26 cellular contexts compared by ENCODE assay signal in the genomic region with DNA sequence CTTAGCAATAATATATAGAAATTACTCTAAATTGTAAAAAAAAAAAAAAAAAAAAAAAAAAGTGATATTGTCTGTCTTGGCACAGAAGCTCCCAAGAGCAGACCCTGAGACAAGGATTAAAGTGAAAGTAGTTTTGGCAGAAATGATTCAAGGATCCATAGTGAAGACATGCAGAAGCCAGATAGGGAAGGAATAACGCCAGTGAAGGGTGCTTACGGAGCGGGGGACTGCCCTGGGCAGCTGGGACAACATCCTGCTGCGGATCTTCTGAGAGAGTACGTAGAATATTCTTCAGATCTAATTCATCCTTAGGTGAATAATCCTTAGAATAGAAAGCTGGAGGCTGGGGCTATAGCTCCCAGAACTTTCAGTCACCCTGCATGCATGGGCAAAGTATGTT. TPM values are rescaled to one million over a fixed set of nuclear protein-coding genes. Genes with fewer than 3 reads are reported as not detected.
DNase-seq lines count a peak whose midpoint lies in the region; ATAC-seq, FAIRE-seq and TF ChIP-seq lines count a peak whose summit lies in the region.
"Had no signal": no experiment of that assay in that cellular context is flagged by ENCODE, and none has a peak within 500 bp of the region (broad histone marks: within the 10 kb centered on the region; RNA-seq: fewer than 3 reads in every experiment).

No MANE protein-coding gene starts in this region.

- TF ChIP-seq RAD21 in A549 (conservative IDR thresholded peaks at IDR 0.05 in 1 of 2, IDR thresholded peaks at IDR 0.05 in 1 of 2), result no peak

- no peaks in the 10 kb centered on the region for H3K36me3 ChIP-seq in Panc1 (ENCODE audit: control insufficient read depth, insufficient read depth, low read length)
- no peaks in the 10 kb centered on the region for H3K36me3 ChIP-seq in heart left ventricle
- H3K36me3 ChIP-seq in osteoblast (ENCODE audit: insufficient read depth, low read length), result no peaks in the 10 kb centered on the region
- H3K36me3 ChIP-seq: BLaER1 treated with 17β-estradiol and CSF1 and Interleukin-3, amounts not matched to agents 10 nM and 100 nM; cardiac muscle cell; neutrophil; tibial artery had no signal

- H3K27ac ChIP-seq in A549, result no peak overlapping the region
- H3K27ac ChIP-seq in Panc1 (ENCODE audit: low read length), result peak overlapping the region; percentile 65
- peak overlapping the region in 3 of 12 donors; percentile 16 to 53 (median 27) for H3K27ac ChIP-seq in heart left ventricle
- H3K27ac ChIP-seq in osteoblast (ENCODE audit: low read depth, low read length), result no peak overlapping the region
- H3K27ac ChIP-seq: BLaER1 treated with 17β-estradiol and CSF1 and Interleukin-3, amounts not matched to agents 10 nM and 100 nM; cardiac muscle cell; neutrophil; tibial artery had no signal

- POLR2A ChIA-PET in A549 (lab: Yijun Ruan, JAX) (no interaction called here), Panc1 (lab: Charles Lee) (interaction anchor here (0.5 kb wide), 1 partner anchor 224 kb away, joined by 15 read pairs; no protein-coding TSS in a partner anchor)

- H3K9me3 ChIP-seq in A549 (no peaks in the 10 kb centered on the region), Panc1 (ENCODE audit: control insufficient read depth, insufficient read depth, low read depth, low read length) (no peaks in the 10 kb centered on the region), heart left ventricle (no peaks in the 10 kb centered on the region), osteoblast (ENCODE audit: low read depth, low read length) (no peaks in the 10 kb centered on the region)
- H3K9me3 ChIP-seq: BLaER1 treated with 17β-estradiol and CSF1 and Interleukin-3, amounts not matched to agents 10 nM and 100 nM; neutrophil; tibial artery had no signal

- TF ChIP-seq CTCF in A549 (IDR thresholded peaks at IDR 0.05) (no peak), Panc1 (IDR thresholded peaks at IDR 0.05) (no peak), heart left ventricle (IDR thresholded peaks at IDR 0.05) (no peak), osteoblast (IDR thresholded peaks at IDR 0.05; ENCODE audit: extremely low read depth, low read depth, low read length) (no peak)

- H3K27me3 ChIP-seq in Panc1 (ENCODE audit: control insufficient read depth, insufficient read depth, low read length), result no peaks in the 10 kb centered on the region
- no peaks in the 10 kb centered on the region for H3K27me3 ChIP-seq in heart left ventricle
- no peaks in the 10 kb centered on the region for H3K27me3 ChIP-seq in osteoblast (ENCODE audit: insufficient read depth, low read length)
- H3K27me3 ChIP-seq: BLaER1 treated with 17β-estradiol and CSF1 and Interleukin-3, amounts not matched to agents 10 nM and 100 nM; cardiac muscle cell; neutrophil; tibial artery had no signal

- no peak overlapping the region for H3K4me3 ChIP-seq in A549
- H3K4me3 ChIP-seq in Panc1 (ENCODE audit: low read depth in 2 of 2, low read length in 2 of 2), result peak overlapping the region in 1 of 2 experiments; percentile 38; a peak in 2 of 4 replicates
- H3K4me3 ChIP-seq in heart left ventricle, result peak overlapping the region in 7 of 12 donors; percentile 13 to 45 (median 29)
- peak overlapping the region; percentile 27 for H3K4me3 ChIP-seq in osteoblast (ENCODE audit: insufficient read depth, low read length)
- H3K4me3 ChIP-seq: BLaER1 treated with 17β-estradiol and CSF1 and Interleukin-3, amounts not matched to agents 10 nM and 100 nM; cardiac muscle cell; tibial artery had no signal

- H3K79me2 ChIP-seq in osteoblast (ENCODE audit: insufficient read depth, low read length), result no peaks in the 10 kb centered on the region

- CTCF ChIA-PET in A549 (lab: Yijun Ruan, JAX) (interaction anchor here (0.6 kb wide), 1 partner anchor 97 kb away, joined by 3 read pairs; no protein-coding TSS in a partner anchor), Panc1 (lab: Charles Lee) (no interaction called here)

- TF ChIP-seq EP300 in A549 (IDR thresholded peaks at IDR 0.05), result no peak

- H2AFZ ChIP-seq in osteoblast (ENCODE audit: low read length), result peak overlapping the region; percentile 5

- DNase-seq in A549 (ENCODE audit: low read depth in 1 of 2, low spot score in 1 of 2), result no peak
- no peak for DNase-seq in Panc1 (ENCODE audit: low read depth, low spot score)
- DNase-seq in heart left ventricle, result no peak
- DNase-seq in osteoblast (ENCODE audit: insufficient read length, low spot score, missing footprints), result no peak
- DNase-seq in HuH-7.5 (ENCODE audit: low spot score), result no peak
- DNase-seq in DMS 273 (lab: John Stamatoyannopoulos, UW; ENCODE audit: unreplicated experiment), result no peak
- no peak for DNase-seq in NCI-H2227 (lab: John Stamatoyannopoulos, UW; ENCODE audit: unreplicated experiment)
- DNase-seq: activated CD8-positive, alpha-beta T cell treated with anti-CD3 and anti-CD28 coated beads for 36 hours; anterior cingulate cortex; COR-L47; DMS79 treated with DMSO at 0.1 percent for 48 hours; GF-D8; kidney; NCI-H1105; NCI-H187 treated with DMSO at 0.1 percent for 48 hours; NCI-H2227 treated with DMSO at 0.1 percent for 48 hours; NCI-H748 treated with DMSO at 0.1 percent for 48 hours; stimulated activated naive CD8-positive, alpha-beta T cell treated with anti-CD3 and anti-CD28 coated beads, Interleukin-15, amount 100 ng/mL, for 72 hours; T-helper 17 cell; tibial artery had no signal

- BruUV-seq in Panc1 (replicated peaks; lab: Mats Ljungman, UMichigan), result no TSS peak

- H3K4me1 ChIP-seq in A549 (peaks cover 7% of the 10 kb centered on the region; the same call in 1 of the 3 replicates), Panc1 (ENCODE audit: control insufficient read depth, insufficient read depth, low read length) (peaks cover 23% of the 10 kb centered on the region), heart left ventricle (peaks cover 0 to 31% (median 15%) of the 10 kb centered on the region in 12 donors), osteoblast (ENCODE audit: insufficient read depth, low read length) (peaks cover 18% of the 10 kb centered on the region)
- H3K4me1 ChIP-seq: BLaER1 treated with 17β-estradiol and CSF1 and Interleukin-3, amounts not matched to agents 10 nM and 100 nM; tibial artery had no signal

- peak overlapping the region; percentile 42; the same call in 2 of the 3 replicates for H3K4me2 ChIP-seq in A549
- H3K4me2 ChIP-seq in osteoblast (ENCODE audit: insufficient read depth, low read length), result peak overlapping the region; percentile 78
- H3K4me2 ChIP-seq: BLaER1 treated with 17β-estradiol and CSF1 and Interleukin-3, amounts not matched to agents 10 nM and 100 nM had no signal

- ATAC-seq in A549, result no peak
- ATAC-seq in Panc1, result no peak
- peak in 1 of 4 donors; percentile 29 for ATAC-seq in heart left ventricle
- no peak for ATAC-seq in GM21390 (IDR thresholded peaks at IDR 0.05; ENCODE audit: unreplicated experiment)
- ATAC-seq: activated CD8-positive, alpha-beta T cell treated with anti-CD3 and anti-CD28 coated beads for 36 hours; HCT116; stimulated activated naive CD8-positive, alpha-beta T cell treated with anti-CD3 and anti-CD28 coated beads, Interleukin-15, amount 100 ng/mL, for 72 hours; T-helper 17 cell had no signal

- TF ChIP-seq POLR2A in A549 (IDR thresholded peaks at IDR 0.05; ENCODE audit: low read length), result no peak
- TF ChIP-seq POLR2A in heart left ventricle (IDR thresholded peaks at IDR 0.05), result no peak

- intact Hi-C loops in Panc1 (cut with micrococcal nuclease; ENCODE audit: unreplicated experiment), result no loop called here
- intact Hi-C loops in heart left ventricle (cut with DNase I), result no loop called here

- WGBS in A549 (ENCODE audit: missing lambda C conversion rate), result 90% methylated on average over 5 of the region's 5 CpGs
- 69 to 75% (median 72%) methylated on average over 5 of the region's 5 CpGs for WGBS in heart left ventricle, 4 donors

- FAIRE-seq in A549 (lab: Jason Lieb, UNC), result no peak
- FAIRE-seq: kidney had no signal

- no peaks in the 10 kb centered on the region for H4K20me1 ChIP-seq in osteoblast (ENCODE audit: insufficient read depth, low read length)
- H4K20me1 ChIP-seq: BLaER1 treated with 17β-estradiol and CSF1 and Interleukin-3, amounts not matched to agents 10 nM and 100 nM had no signal

- in situ Hi-C loops in Panc1 (cut with HindIII; ENCODE audit: low pct_unique_long_range_greater_than_20kb, low sequenced_read_pairs), result no loop called here

TF ChIP-seq in A549, 52 proteins besides CTCF, POLR2A, EP300 and RAD21:
- no peak for TF ChIP-seq MAX (IDR thresholded peaks at IDR 0.05)
- TF ChIP-seq ZC3H11A (IDR thresholded peaks at IDR 0.05), result no peak

RNA-seq across cellular contexts. Expression of gene ARHGAP24, which starts 39.8 kb away (rescaled TPM):
- polyA plus RNA-seq in A549 (2011; rRNA removed) (10.6 and 12.1 TPM in 2 replicates), A549 (2017; fragmentation: RNase III; extraction: RNeasy Plus Mini Kit Qiagen cat#74134 plus additional on column Dnase treatment) (1.6 to 2.5 TPM (median 1.7 TPM) in 3 replicates), heart left ventricle (10 to 100 TPM in 1 of 2 donors, 1 to 10 TPM in 1; 4.5 to 15.2 TPM)
- polyA plus RNA-seq in A549 (2012; cell fraction: cytosol; rRNA removed), result 2.7 and 2.9 TPM in 2 replicates
- 1.8 and 3.3 TPM in 2 replicates for polyA plus RNA-seq in A549 (2012; cell fraction: nucleus; rRNA removed)
- polyA minus RNA-seq in A549 (2011; rRNA and poly(A)+ RNA removed), result 17.7 and 20.0 TPM in 2 replicates
- total RNA-seq in Panc1 (2021; ENCODE audit: unreplicated experiment) (17.4 TPM), heart left ventricle (10 to 100 TPM; 14.9 to 36.9 (median 25.1) TPM), osteoblast (52.5 and 81.3 TPM in 2 replicates)
- 10.7 TPM for polyA plus RNA-seq in Panc1 (2012; ENCODE audit: insufficient read length)
- total RNA-seq: activated T-helper 2 cell treated with anti-CD3 and anti-CD28 coated beads, Interferon-gamma antibody, Interleukin-2, Interleukin-4, amounts not matched to agents 10 μg/mL and 5 μg/mL and 100 μg/mL, durations not matched to agents 14 hours and 24 hours and 36 hours had no signal
